Comparison of ENCODE assay signal across 19 cellular contexts in the genomic region with DNA sequence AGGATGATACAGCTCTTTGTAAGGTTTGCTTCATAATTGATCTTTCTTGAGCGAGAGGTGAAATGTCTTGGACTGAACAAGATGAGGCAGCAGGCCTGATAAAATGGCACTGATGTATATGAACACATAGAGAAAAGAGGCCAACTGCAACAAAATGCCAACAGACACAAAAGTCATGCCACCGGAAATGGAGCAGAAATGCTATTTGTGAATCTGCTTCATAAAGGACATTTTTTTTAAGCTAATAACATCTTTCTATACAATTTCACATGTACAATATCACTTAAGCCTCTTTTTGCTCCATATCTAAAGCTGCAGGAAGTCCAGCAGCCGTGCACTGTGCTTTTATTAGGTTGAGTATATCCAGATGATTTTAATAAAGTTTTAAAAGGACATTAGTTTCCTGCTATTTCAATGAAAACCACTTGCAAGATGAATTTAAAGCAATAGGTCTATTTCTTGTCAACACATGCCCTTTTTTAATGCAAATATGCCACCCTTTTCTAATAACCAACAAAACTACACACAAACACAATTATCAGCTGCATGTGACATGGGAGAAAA.
DNase-seq lines count a peak whose midpoint lies in the region; TF ChIP-seq lines count a peak whose summit lies in the region.
"Had no signal": no experiment of that assay in that cellular context is flagged by ENCODE, and none has a peak within 500 bp of the region (broad histone marks: within the 10 kb centered on the region; RNA-seq: fewer than 3 reads in every experiment).

No MANE protein-coding gene starts in this region.

- peak overlapping the region in 3 of 5 experiments; percentile 2 to 45 (median 17) for H3K27ac Mint-ChIP-seq in brain
- peak overlapping the region in 2 of 3 experiments; percentile 81 to 90 for H3K27ac Mint-ChIP-seq in nephron
- H3K27ac Mint-ChIP-seq: B cell; CD4-positive, alpha-beta memory T cell had no signal

- H3K4me1 Mint-ChIP-seq in brain = peaks cover 33% of the 10 kb centered on the region
- H3K4me1 Mint-ChIP-seq in nephron = peaks cover 67% of the 10 kb centered on the region
- H3K4me1 Mint-ChIP-seq: B cell; CD4-positive, alpha-beta memory T cell had no signal

- peaks cover 7% of the 10 kb centered on the region for H3K27me3 Mint-ChIP-seq in brain
- peaks cover under 1% of the 10 kb centered on the region for H3K27me3 Mint-ChIP-seq in nephron (ENCODE audit: low read depth)
- H3K27me3 Mint-ChIP-seq: B cell; CD4-positive, alpha-beta memory T cell had no signal

- H3K4me1 ChIP-seq in BLaER1 = peaks cover 76% of the 10 kb centered on the region

- DNase-seq in SK-N-MC (ENCODE audit: low read depth, low spot score) (no peak), NCI-H2029 (lab: John Stamatoyannopoulos, UW) (no peak), hepatic stellate cell (ENCODE audit: low spot score) (no peak), H4 (ENCODE audit: low spot score) (no peak)
- DNase-seq: C1 segment of cervical spinal cord; Calu3; CD4-positive, alpha-beta memory T cell; COR-L47; DMS53; EL; GDM1; GOT3; H7; HCEC 1CT had no signal

- TF ChIP-seq CTCF in brain (conservative IDR thresholded peaks at IDR 0.05) (no peak), nephron (IDR thresholded peaks at IDR 0.05; ENCODE audit: unreplicated experiment in 3 of 3) (no peak)

- H3K9me3 Mint-ChIP-seq in brain = no peaks in the 10 kb centered on the region
- H3K9me3 Mint-ChIP-seq in nephron = no peaks in the 10 kb centered on the region

- no peak overlapping the region for H3K4me3 ChIP-seq in BLaER1
- 0 out of 2 replicates have a peak overlapping the region, but pooled peaks have one; percentile 40 for H3K4me3 ChIP-seq in SK-N-MC
- H3K4me3 ChIP-seq: GM12878 had no signal

- no peaks in the 10 kb centered on the region for H3K9me3 ChIP-seq in BLaER1
- H3K9me3 ChIP-seq in SK-N-MC (ENCODE audit: low read depth, low read length) = no peaks in the 10 kb centered on the region

- H3K9ac ChIP-seq in BLaER1 = no peak overlapping the region
- H3K9ac ChIP-seq in SK-N-MC (ENCODE audit: insufficient read length) = no peak overlapping the region

- H3K4me3 Mint-ChIP-seq in brain (no peak overlapping the region), nephron (no peak overlapping the region)
- H3K4me3 Mint-ChIP-seq: B cell; CD4-positive, alpha-beta memory T cell had no signal

- H3K36me3 Mint-ChIP-seq in brain (no peaks in the 10 kb centered on the region), nephron (ENCODE audit: low read depth) (no peaks in the 10 kb centered on the region)
- H3K36me3 Mint-ChIP-seq: CD4-positive, alpha-beta memory T cell had no signal

- H3K4me2 ChIP-seq in BLaER1 = peak overlapping the region; percentile 78; the same call in 1 of the 2 replicates

- no peak overlapping the region for H3K27ac ChIP-seq in BLaER1
- H3K27ac ChIP-seq in SK-N-MC = peak overlapping the region; percentile 36; the same call in 1 of the 2 replicates

- H3K27me3 ChIP-seq in BLaER1 = no peaks in the 10 kb centered on the region

- no peaks in the 10 kb centered on the region for H3K36me3 ChIP-seq in BLaER1
- no peaks in the 10 kb centered on the region for H3K36me3 ChIP-seq in SK-N-MC (ENCODE audit: insufficient read depth, low read length)

- no peaks in the 10 kb centered on the region for H4K20me1 ChIP-seq in BLaER1
